Comparison of ENCODE assay signal across 8 cellular contexts in genomic region chr19:658916-659839, GRCh38.
DNase-seq lines count a peak whose midpoint lies in the region; ATAC-seq, FAIRE-seq and TF ChIP-seq lines count a peak whose summit lies in the region.

No MANE protein-coding gene starts in this region.

- H3K4me3 ChIP-seq in GM06990 (replicated peaks; ENCODE audit: low read depth, low read length) (0 out of 2 replicates have a peak overlapping the region, but pooled peaks have one; percentile 17), epithelial cell of esophagus (ENCODE audit: low read length) (peak overlapping the region; percentile 27)

- H3K27me3 ChIP-seq in GM06990 (replicated peaks; ENCODE audit: control insufficient read depth, insufficient read depth, low read length), result no peaks in the 10 kb centered on the region

- intact Hi-C loops in posterior cingulate gyrus (cut with DNase I), result no loop called here

- TF ChIP-seq CTCF in GM06990 (IDR thresholded peaks at IDR 0.05; ENCODE audit: insufficient read depth, low read length, poor library complexity, severe bottlenecking), result no peak
- TF ChIP-seq CTCF in epithelial cell of esophagus (IDR thresholded peaks at IDR 0.05; ENCODE audit: insufficient read depth, low read depth, low read length, missing control alignments), result no peak

- DNase-seq in GM06990 (ENCODE audit: extremely low read depth, insufficient read length), result no peak
- peak; percentile 36 for DNase-seq in activated CD4-positive, alpha-beta T cell treated with anti-CD3 and anti-CD28 coated beads for 48 hours
- peak; percentile 99 for DNase-seq in epithelial cell of esophagus (ENCODE audit: low read depth)
- peak in 8 of 10 donors; percentile 51 to 95 (median 62) for DNase-seq in posterior cingulate gyrus
- no peak for DNase-seq in urothelium cell line (ENCODE audit: low spot score)

- FAIRE-seq in urothelium cell line (lab: Jason Lieb, UNC), result no peak

- ATAC-seq in GM21381 (IDR thresholded peaks at IDR 0.05; ENCODE audit: unreplicated experiment) (no peak), HG03095 (IDR thresholded peaks at IDR 0.05; ENCODE audit: unreplicated experiment) (no peak), HG02623 (IDR thresholded peaks at IDR 0.05; ENCODE audit: unreplicated experiment) (no peak)

- H3K36me3 ChIP-seq in GM06990 (ENCODE audit: control insufficient read depth, insufficient read depth, low read length), result peaks cover 21% of the 10 kb centered on the region

Comparison
In these comparisons a context has a peak if more than half of its experiments do, and no peak if none do; other contexts are left out.
1. DNase-seq: peak in activated CD4-positive, alpha-beta T cell treated with anti-CD3 and anti-CD28 coated beads for 48 hours (single experiment), epithelial cell of esophagus (single experiment) and posterior cingulate gyrus (8 of 10); none in GM06990 (single experiment) and urothelium cell line (single experiment).